ENCODE assay signal across 19 cellular contexts in genomic region chr3:197222816-197223419, GRCh38.
A peak's percentile ranks its signal among the peaks of the same experiment; 100 is the strongest.
DNase-seq lines count a peak whose midpoint lies in the region; ATAC-seq and TF ChIP-seq lines count a peak whose summit lies in the region.
"Had no signal": no experiment of that assay in that cellular context is flagged by ENCODE, and none has a peak within 500 bp of the region (broad histone marks: within the 10 kb centered on the region; RNA-seq: fewer than 3 reads in every experiment).

No MANE protein-coding gene starts in this region.

- no peak overlapping the region for H2AFZ ChIP-seq in Karpas-422 (ENCODE audit: low read length)

- no peaks in the 10 kb centered on the region for H3K9me3 Mint-ChIP-seq in activated naive CD4-positive, alpha-beta T cell treated with anti-CD3 and anti-CD28 coated beads for 36 hours
- H3K9me3 Mint-ChIP-seq: activated B cell treated with CpG ODN at 0.5 μM for 24 hours had no signal

- no peaks in the 10 kb centered on the region for H4K20me1 ChIP-seq in Karpas-422 (ENCODE audit: insufficient read depth, low read depth, low read length)

- TF ChIP-seq CTCF in heart left ventricle (IDR thresholded peaks at IDR 0.05) (no peak), sigmoid colon (IDR thresholded peaks at IDR 0.05) (no peak)

- peak overlapping the region; percentile 15 for H3K4me2 ChIP-seq in Karpas-422 (ENCODE audit: low read depth, low read length, poor library complexity, severe bottlenecking)
- H3K4me2 ChIP-seq: KMS-11 had no signal

- peak in 3 of 4 donors; percentile 47 to 54 (median 50) for ATAC-seq in heart left ventricle

- H3K9me3 ChIP-seq in Karpas-422 (ENCODE audit: low read length) (no peaks in the 10 kb centered on the region), heart left ventricle (no peaks in the 10 kb centered on the region), sigmoid colon (no peaks in the 10 kb centered on the region), SJCRH30 (replicated peaks) (no peaks in the 10 kb centered on the region)
- H3K9me3 ChIP-seq: adrenal gland, BE2C had no signal

- H3K9me2 ChIP-seq in Karpas-422 (replicated peaks; ENCODE audit: insufficient read depth, low read length), result no peaks in the 10 kb centered on the region

- TF ChIP-seq EP300 in sigmoid colon (IDR thresholded peaks at IDR 0.05), result no peak

- H3K27ac Mint-ChIP-seq in activated naive CD4-positive, alpha-beta T cell treated with anti-CD3 and anti-CD28 coated beads for 36 hours, result no peak overlapping the region
- H3K27ac Mint-ChIP-seq: activated B cell treated with CpG ODN at 0.5 μM for 24 hours had no signal

- DNase-seq in Karpas-422 (no peak), heart left ventricle (no peak), sigmoid colon (no peak), NCI-H345 treated with DMSO at 0.1 percent for 48 hours (lab: John Stamatoyannopoulos, UW; ENCODE audit: unreplicated experiment) (no peak), SJCRH30 (no peak)
- no peak for DNase-seq in activated naive CD4-positive, alpha-beta T cell treated with anti-CD3 and anti-CD28 coated beads for 36 hours
- DNase-seq: activated B cell treated with CpG ODN at 0.5 μM for 24 hours; adrenal gland; BE2C; Calu3; effector memory CD4-positive, alpha-beta T cell; NCI-H1092; NCI-H524; OCI-M1; SIG-M5; stimulated activated CD4-positive, alpha-beta T cell treated with anti-CD3 and anti-CD28 coated beads, Interleukin-4, amount 100 ng/mL, for 24 hours; substantia nigra had no signal

- intact Hi-C loops in heart left ventricle (cut with DNase I), result loop anchor here in 6 of 10 donors (5.0 to 10.0 kb wide), 4 partner anchors 232 to 292 kb away; no protein-coding TSS in a partner anchor
- intact Hi-C loops in sigmoid colon (cut with DNase I), result loop anchor here (10.0 kb wide), 1 partner anchor 292 kb away; no protein-coding TSS in a partner anchor
- intact Hi-C loops in activated naive CD4-positive, alpha-beta T cell treated with anti-CD3 and anti-CD28 coated beads for 36 hours (cut with micrococcal nuclease), result no loop called here

- 29 to 33% (median 31%) methylated on average over 6 of the region's 6 CpGs for WGBS in heart left ventricle, 4 donors
- 53 to 63% methylated on average over 6 of the region's 6 CpGs for WGBS in sigmoid colon, 2 donors

- H3K79me2 ChIP-seq in Karpas-422 (ENCODE audit: low read length), result peaks cover 98% of the 10 kb centered on the region

- no peaks in the 10 kb centered on the region for H3K36me3 Mint-ChIP-seq in activated naive CD4-positive, alpha-beta T cell treated with anti-CD3 and anti-CD28 coated beads for 36 hours (ENCODE audit: low read depth)

- CTCF ChIA-PET in activated naive CD4-positive, alpha-beta T cell treated with anti-CD3 and anti-CD28 coated beads for 36 hours (lab: Charles Lee), result interaction anchor here (1.3 to 4.5 kb wide), 4 partner anchors 34 to 279 kb away, joined by 5 to 24 read pairs (median 8); no protein-coding TSS in a partner anchor

- H3K27me3 ChIP-seq in Karpas-422 (ENCODE audit: low read length) (no peaks in the 10 kb centered on the region), heart left ventricle (no peaks in the 10 kb centered on the region), sigmoid colon (no peaks in the 10 kb centered on the region), SJCRH30 (no peaks in the 10 kb centered on the region)
- H3K27me3 ChIP-seq: adrenal gland, BE2C had no signal

- H3K27ac ChIP-seq in Karpas-422 (ENCODE audit: low read length) (no peak overlapping the region), angular gyrus (ENCODE audit: low read depth, low read length) (peak overlapping the region; percentile 14), heart left ventricle (peak overlapping the region in 4 of 12 donors; percentile 8 to 21 (median 14)), sigmoid colon (peak overlapping the region in 3 of 4 donors; percentile 1 to 56 (median 40)), SJCRH30 (no peak overlapping the region)
- H3K27ac ChIP-seq: adrenal gland, KMS-11 had no signal

- TF ChIP-seq POLR2A in heart left ventricle (IDR thresholded peaks at IDR 0.05), result no peak
- no peak for TF ChIP-seq POLR2A in sigmoid colon (IDR thresholded peaks at IDR 0.05)

- H3K27me3 Mint-ChIP-seq in activated naive CD4-positive, alpha-beta T cell treated with anti-CD3 and anti-CD28 coated beads for 36 hours (ENCODE audit: low read depth), result no peaks in the 10 kb centered on the region
- H3K27me3 Mint-ChIP-seq: activated B cell treated with CpG ODN at 0.5 μM for 24 hours had no signal

- H3K36me3 ChIP-seq in Karpas-422 (ENCODE audit: insufficient read depth, low read length) (no peaks in the 10 kb centered on the region), heart left ventricle (no peaks in the 10 kb centered on the region), sigmoid colon (no peaks in the 10 kb centered on the region), SJCRH30 (no peaks in the 10 kb centered on the region)
- H3K36me3 ChIP-seq: adrenal gland, BE2C had no signal

- no peak overlapping the region for H3K4me3 Mint-ChIP-seq in activated naive CD4-positive, alpha-beta T cell treated with anti-CD3 and anti-CD28 coated beads for 36 hours
- H3K4me3 Mint-ChIP-seq: activated B cell treated with CpG ODN at 0.5 μM for 24 hours had no signal

- H3K9ac ChIP-seq in Karpas-422 (ENCODE audit: low read length), result peak overlapping the region; percentile 4; the same call in 1 of the 2 replicates
- H3K9ac ChIP-seq: KMS-11 had no signal

- H3K4me1 Mint-ChIP-seq in activated naive CD4-positive, alpha-beta T cell treated with anti-CD3 and anti-CD28 coated beads for 36 hours (ENCODE audit: low read depth), result peaks cover 27% of the 10 kb centered on the region

- H3K4me3 ChIP-seq in Karpas-422 (ENCODE audit: low read length) (no peak overlapping the region), heart left ventricle (no peak overlapping the region), sigmoid colon (no peak overlapping the region), SJCRH30 (no peak overlapping the region)
- H3K4me3 ChIP-seq: adrenal gland had no signal

- H3K4me1 ChIP-seq in Karpas-422 (ENCODE audit: low read length), result peaks cover 41% of the 10 kb centered on the region
- H3K4me1 ChIP-seq in heart left ventricle, result peaks cover 0 to 52% (median 20%) of the 10 kb centered on the region in 12 donors
- peaks cover 0 to 58% (median 28%) of the 10 kb centered on the region in 4 donors for H3K4me1 ChIP-seq in sigmoid colon
- no peaks in the 10 kb centered on the region for H3K4me1 ChIP-seq in SJCRH30

Comparison
In these comparisons a context has a peak if more than half of its experiments do, and no peak if none do; other contexts are left out.
1. H3K27ac ChIP-seq: peak in angular gyrus (single experiment) and sigmoid colon (3 of 4); none in Karpas-422 (single experiment) and SJCRH30 (single experiment).